In genomic region chr5:43484049-43484849, GRCh38 we compare ENCODE assay signal across 8 cellular contexts. TPM values are rescaled to one million over a fixed set of nuclear protein-coding genes. Genes with fewer than 3 reads are reported as not detected.
A peak's percentile ranks its signal among the peaks of the same experiment; 100 is the strongest.
DNase-seq lines count a peak whose midpoint lies in the region; ATAC-seq and TF ChIP-seq lines count a peak whose summit lies in the region.

No MANE protein-coding gene starts in this region.

- no peak for TF ChIP-seq EP300 in ovary (IDR thresholded peaks at IDR 0.05)

- H3K9me3 ChIP-seq in ovary, result no peaks in the 10 kb centered on the region
- H3K9me3 ChIP-seq in thymus (ENCODE audit: control insufficient read depth), result no peaks in the 10 kb centered on the region

- H3K4me3 ChIP-seq in ovary (peak overlapping the region; percentile 83), thymus (ENCODE audit: low read length) (peak overlapping the region; percentile 74)

- H3K27ac Mint-ChIP-seq in activated naive CD8-positive, alpha-beta T cell treated with anti-CD3 and anti-CD28 coated beads, Interleukin-2, amount 10 ng/mL, durations not matched to agents 7 days and 5 days, result peak overlapping the region; percentile 100

- peaks cover 34% of the 10 kb centered on the region for H3K4me1 Mint-ChIP-seq in activated naive CD8-positive, alpha-beta T cell treated with anti-CD3 and anti-CD28 coated beads, Interleukin-2, amount 10 ng/mL, durations not matched to agents 7 days and 5 days

- H3K4me3 Mint-ChIP-seq in activated naive CD8-positive, alpha-beta T cell treated with anti-CD3 and anti-CD28 coated beads, Interleukin-2, amount 10 ng/mL, durations not matched to agents 7 days and 5 days, result peak overlapping the region; percentile 98

- ATAC-seq in HG02763 (IDR thresholded peaks at IDR 0.05; ENCODE audit: unreplicated experiment), result peak; percentile 67
- peak; percentile 62 for ATAC-seq in activated naive CD8-positive, alpha-beta T cell treated with anti-CD3 and anti-CD28 coated beads, Interleukin-2, amount 10 ng/mL, durations not matched to agents 7 days and 5 days (ENCODE audit: low read depth)
- peak; percentile 85 for ATAC-seq in Right ventricle myocardium superior (ENCODE audit: poor library complexity)

- H3K36me3 Mint-ChIP-seq in activated naive CD8-positive, alpha-beta T cell treated with anti-CD3 and anti-CD28 coated beads, Interleukin-2, amount 10 ng/mL, durations not matched to agents 7 days and 5 days, result peaks cover 14% of the 10 kb centered on the region

- WGBS in ovary, 3 donors, result 3% methylated on average over 33 of the region's 33 CpGs
- 3% methylated on average over 33 of the region's 33 CpGs for WGBS in thymus

- POLR2A ChIA-PET in activated naive CD8-positive, alpha-beta T cell treated with anti-CD3 and anti-CD28 coated beads, Interleukin-2, amount 10 ng/mL, durations not matched to agents 7 days and 5 days (lab: Charles Lee), result interaction anchor here (0.5 to 4.4 kb wide), 42 partner anchors 9 to 1580 kb away, joined by 3 to 67 read pairs (median 6); partner anchors contain the start of genes ANXA2R, C5orf34, HMGCS1 and NNT

- intact Hi-C loops in Right ventricle myocardium superior (cut with DNase I), result loop anchor here (5.0 kb wide), 1 partner anchor 172 kb away; the partner anchor contains the start of gene HMGCS1
- intact Hi-C loops in ovary (cut with DNase I), result loop anchor here in 1 of 4 donors (5.0 to 10.0 kb wide), 2 partner anchors 73 to 669 kb away; partner anchors contain the start of genes PAIP1 and SELENOP

- peak overlapping the region; percentile 88 to 94 for H3K27ac ChIP-seq in ovary
- peak overlapping the region; percentile 99 for H3K27ac ChIP-seq in thymus (ENCODE audit: low read depth)

- H3K4me1 ChIP-seq in ovary (ENCODE audit: insufficient read depth), result peaks cover 3% of the 10 kb centered on the region
- peaks cover 11% of the 10 kb centered on the region for H3K4me1 ChIP-seq in thymus (ENCODE audit: control insufficient read depth, insufficient read depth, low read length)

- H3K27me3 Mint-ChIP-seq in activated naive CD8-positive, alpha-beta T cell treated with anti-CD3 and anti-CD28 coated beads, Interleukin-2, amount 10 ng/mL, durations not matched to agents 7 days and 5 days, result no peaks in the 10 kb centered on the region

- TF ChIP-seq CTCF in GM12872 (IDR thresholded peaks at IDR 0.05; ENCODE audit: insufficient read depth, low read depth, low read length) (peak; percentile 73), ovary (IDR thresholded peaks at IDR 0.05) (peak; percentile 62 to 69 (median 65))

- DNase-seq in NCI-H1105 treated with DMSO at 0.1 percent for 48 hours (lab: John Stamatoyannopoulos, UW), result peak; percentile 83
- peak; percentile 86 for DNase-seq in SKM-1 treated with dmso at 0.1 percent for 144 hours (lab: John Stamatoyannopoulos, UW; ENCODE audit: unreplicated experiment)
- DNase-seq in activated naive CD8-positive, alpha-beta T cell treated with anti-CD3 and anti-CD28 coated beads, Interleukin-2, amount 10 ng/mL, durations not matched to agents 7 days and 5 days, result peak; percentile 86
- peak; percentile 80 for DNase-seq in Right ventricle myocardium superior
- peak; percentile 77 to 85 (median 82) for DNase-seq in ovary

- TF ChIP-seq POLR2A in ovary (IDR thresholded peaks at IDR 0.05), result no peak

- H3K36me3 ChIP-seq in ovary (no peaks in the 10 kb centered on the region), thymus (ENCODE audit: control insufficient read depth, insufficient read depth) (no peaks in the 10 kb centered on the region)

- H3K27me3 ChIP-seq in ovary (no peaks in the 10 kb centered on the region), thymus (ENCODE audit: control insufficient read depth, insufficient read depth) (no peaks in the 10 kb centered on the region)

- H3K9me3 Mint-ChIP-seq in activated naive CD8-positive, alpha-beta T cell treated with anti-CD3 and anti-CD28 coated beads, Interleukin-2, amount 10 ng/mL, durations not matched to agents 7 days and 5 days, result no peaks in the 10 kb centered on the region

RNA-seq across cellular contexts. Expression of gene TMEM267, which starts 0.6 kb away (rescaled TPM):
- 10 to 100 TPM; 13.6 to 19.8 TPM for total RNA-seq in activated naive CD8-positive, alpha-beta T cell treated with anti-CD3 and anti-CD28 coated beads, Interleukin-2, amount 10 ng/mL, durations not matched to agents 7 days and 5 days
- total RNA-seq in Right ventricle myocardium superior (6.2 TPM), ovary (10 to 100 TPM in 3 of 7 donors, 1 to 10 TPM in 4; 7.6 to 23.0 (median 9.8) TPM)
- polyA plus RNA-seq in ovary (1 to 10 TPM; 6.3 to 6.9 TPM), thymus (20.6 TPM)

RNA-seq across cellular contexts. Expression of gene C5orf34, which starts 30.7 kb away (rescaled TPM):
- 1 to 10 TPM; 9.3 to 9.8 TPM for total RNA-seq in activated naive CD8-positive, alpha-beta T cell treated with anti-CD3 and anti-CD28 coated beads, Interleukin-2, amount 10 ng/mL, durations not matched to agents 7 days and 5 days
- total RNA-seq in Right ventricle myocardium superior (0.40 TPM), ovary (1 to 10 TPM in 4 of 7 donors, under 1 TPM in 3; 0.48 to 3.8 (median 1.2) TPM)
- polyA plus RNA-seq in ovary (1 to 10 TPM; 1.2 to 2.5 TPM), thymus (5.3 TPM)

Comparison
In these comparisons a context has a peak if more than half of its experiments do, and no peak if none do; other contexts are left out.
1. Peak in every context shown above with its lines: DNase-seq, ATAC-seq, H3K4me3 ChIP-seq and H3K27ac ChIP-seq.